In genomic region chr11:84580338-84580737, GRCh38 we compare ENCODE assay signal across 33 cellular contexts.
DNase-seq lines count a peak whose midpoint lies in the region; ATAC-seq, FAIRE-seq and TF ChIP-seq lines count a peak whose summit lies in the region.
"Had no signal": no experiment of that assay in that cellular context is flagged by ENCODE, and none has a peak within 500 bp of the region (broad histone marks: within the 10 kb centered on the region; RNA-seq: fewer than 3 reads in every experiment).

No MANE protein-coding gene starts in this region.

- TF ChIP-seq CTCF in H1 (IDR thresholded peaks at IDR 0.05; ENCODE audit: control extremely low read depth in 1 of 3, insufficient read depth in 1 of 3, low read depth in 1 of 3, low read length in 3 of 3), result 0 out of 4 replicates have a peak, but pooled peaks of 1 of the 3 experiments have one; percentile 9

- no peak overlapping the region for H3K4ac ChIP-seq in H1 (replicated peaks; ENCODE audit: insufficient read length, low read depth, low read length)

- TF ChIP-seq POLR2A in H1 (IDR thresholded peaks at IDR 0.05; ENCODE audit: control extremely low read depth in 1 of 2, low read depth in 2 of 2, low read length in 2 of 2) (no peak), GM12892 (IDR thresholded peaks at IDR 0.05; ENCODE audit: low read depth, low read length) (no peak)

- H3K23ac ChIP-seq in H1 (ENCODE audit: insufficient read length), result no peak overlapping the region

- H3K9me3 ChIP-seq in H1 (ENCODE audit: insufficient read depth in 2 of 2, low read depth in 1 of 2, low read length in 1 of 2), result peaks cover 11% of the 10 kb centered on the region in 2 experiments; a peak in 3 of 4 replicates
- H3K9me3 ChIP-seq: gastrocnemius medialis, pancreas, stomach, thyroid gland, vagina had no signal

- no peak overlapping the region for H2AK5ac ChIP-seq in H1 (ENCODE audit: low read depth, low read length)

- H3K14ac ChIP-seq in H1 (ENCODE audit: insufficient read length), result no peak overlapping the region

- H3K36me3 ChIP-seq in H1 (ENCODE audit: control insufficient read depth in 2 of 4, insufficient read depth in 4 of 4, low read length in 3 of 4), result no peaks in the 10 kb centered on the region
- H3K36me3 ChIP-seq: cardiac muscle cell, gastrocnemius medialis, pancreas, stomach, thyroid gland, vagina had no signal

- CTCF ChIA-PET in H1 (lab: Charles Lee; ENCODE audit: partially characterized antibody), result interaction anchor here (1.3 to 1.6 kb wide), 2 partner anchors 9 to 15 kb away, joined by 4 to 7 read pairs; no protein-coding TSS in a partner anchor

- H2BK12ac ChIP-seq in H1 (ENCODE audit: low read depth, low read length), result no peak overlapping the region

- H2BK5ac ChIP-seq in H1 (ENCODE audit: low read depth, low read length), result no peak overlapping the region

- H3K23me2 ChIP-seq in H1 (ENCODE audit: low read depth, low read length), result no peaks in the 10 kb centered on the region

- H3K4me3 ChIP-seq in H1 (ENCODE audit: extremely low read depth in 1 of 4, insufficient read depth in 2 of 4, low read depth in 3 of 4, low read length in 4 of 4), result no peak overlapping the region
- H3K4me3 ChIP-seq: cardiac muscle cell, gastrocnemius medialis, pancreas, stomach, thyroid gland, vagina had no signal

- no peak overlapping the region for H3K56ac ChIP-seq in H1 (replicated peaks; ENCODE audit: insufficient read length, low read depth, low read length)

- no peak overlapping the region for H4K91ac ChIP-seq in H1 (replicated peaks; ENCODE audit: insufficient read length, low read length)

- no peaks in the 10 kb centered on the region for H3K4me1 ChIP-seq in H1 (replicated peaks in 1 of 4; ENCODE audit: control insufficient read depth in 3 of 4, insufficient read depth in 4 of 4, low read length in 3 of 4)
- H3K4me1 ChIP-seq: gastrocnemius medialis, pancreas, stomach, thyroid gland, vagina had no signal

- WGBS in H1 (ENCODE audit: extremely low coverage in 1 of 2, insufficient coverage in 1 of 2, insufficient read length in 1 of 2, insufficient replicate concordance in 2 of 2, low coverage in 1 of 2, low lambda C conversion rate in 2 of 2, missing lambda C conversion rate in 1 of 2), 2 experiments, result 69% methylated on average over 4 of the region's 4 CpGs; no CpG with 5 or more reads in 1 of the 2 experiments

- no peak overlapping the region for H3K4me2 ChIP-seq in H1 (ENCODE audit: insufficient read depth in 1 of 2, low read depth in 2 of 2, low read length in 2 of 2)

- no peak overlapping the region for H4K5ac ChIP-seq in H1 (ENCODE audit: insufficient read length, low read depth, low read length)

- H3K27me3 ChIP-seq in H1 (replicated peaks in 1 of 4; ENCODE audit: control insufficient read depth in 3 of 4, extremely low read depth in 1 of 4, insufficient read depth in 3 of 4, low read length in 3 of 4), result no peaks in the 10 kb centered on the region
- H3K27me3 ChIP-seq: cardiac muscle cell, gastrocnemius medialis, pancreas, stomach, thyroid gland, vagina had no signal

- no peak for TF ChIP-seq RAD21 in H1 (IDR thresholded peaks at IDR 0.05 in 1 of 2, conservative IDR thresholded peaks at IDR 0.05 in 1 of 2; ENCODE audit: low read depth in 2 of 2, low read length in 2 of 2)

- ATAC-seq in HG03108 (IDR thresholded peaks at IDR 0.05; ENCODE audit: unreplicated experiment), result no peak
- ATAC-seq: activated CD4-positive, alpha-beta T cell treated with anti-CD3 and anti-CD28 coated beads for 36 hours; gastrocnemius medialis; HepG2; pancreas had no signal

- no peak for FAIRE-seq in H1 (lab: Jason Lieb, UNC)
- FAIRE-seq in GM12892 (lab: Jason Lieb, UNC), result no peak
- FAIRE-seq: endometrium, HepG2, pancreas, small intestine had no signal

- H2BK20ac ChIP-seq in H1 (ENCODE audit: low read length), result no peak overlapping the region

- H3K79me2 ChIP-seq in H1 (ENCODE audit: control insufficient read depth in 1 of 2, insufficient read depth in 2 of 2, low read length in 2 of 2), result no peaks in the 10 kb centered on the region

- H4K20me1 ChIP-seq in H1 (replicated peaks in 1 of 2; ENCODE audit: control insufficient read depth in 1 of 2, insufficient read depth in 2 of 2, low read length in 2 of 2), result no peaks in the 10 kb centered on the region

- DNase-seq in NCI-H2227 (lab: John Stamatoyannopoulos, UW; ENCODE audit: unreplicated experiment) (peak; percentile 31), NCI-H2227 treated with DMSO at 0.1 percent for 48 hours (lab: John Stamatoyannopoulos, UW) (no peak), NCI-H774 (lab: John Stamatoyannopoulos, UW) (peak; percentile 81), H1 (ENCODE audit: low read depth in 1 of 2, low spot score in 2 of 2) (no peak), HT-29 (ENCODE audit: low spot score) (no peak), mesenteric fat pad (ENCODE audit: low spot score) (no peak), GM12892 (ENCODE audit: insufficient read length) (no peak)
- DNase-seq: ACHN; activated CD4-positive, alpha-beta T cell treated with anti-CD3 and anti-CD28 coated beads for 36 hours; activated CD8-positive, alpha-beta memory T cell treated with anti-CD3 and anti-CD28 coated beads for 24 hours; activated effector memory CD4-positive, alpha-beta T cell treated with Interleukin-2 at 50 U/mL for 16 hours; aorta; DND-41; gastrocnemius medialis; hypothalamus; Kasumi-1; MV-4-11; NCI-H187 treated with DMSO at 0.1 percent for 48 hours; NCI-H345; NCI-H748 treated with DMSO at 0.1 percent for 48 hours; pancreas; retina; small intestine; stimulated activated CD4-positive, alpha-beta T cell treated with anti-CD3 and anti-CD28 coated beads, Interleukin-1b, Interleukin-23, amount 100 ng/mL, for 48 hours; stimulated activated CD8-positive, alpha-beta memory T cell treated with anti-CD3 and anti-CD28 coated beads, Interleukin-4, amount 100 ng/mL, for 48 hours; stomach; T-helper 2 cell; thyroid gland had no signal

- POLR2A ChIA-PET in H1 (lab: Charles Lee; ENCODE audit: partially characterized antibody), result no interaction called here

- no peak for TF ChIP-seq EP300 in H1 (IDR thresholded peaks at IDR 0.05; ENCODE audit: borderline replicate concordance in 1 of 2, low read depth in 2 of 2, low read length in 2 of 2)

- no peak overlapping the region for H3K9ac ChIP-seq in H1 (replicated peaks in 1 of 4; ENCODE audit: extremely low read depth in 1 of 4, low read depth in 3 of 4, low read length in 3 of 4)

- no peak overlapping the region for H2BK15ac ChIP-seq in H1 (ENCODE audit: low read length)

- H2BK120ac ChIP-seq in H1 (replicated peaks; ENCODE audit: low read depth, low read length), result no peak overlapping the region

- 0 out of 2 replicates have a peak overlapping the region, but pooled peaks have one; percentile 18 for H2AFZ ChIP-seq in H1 (ENCODE audit: low read length)

- no peaks in the 10 kb centered on the region for H3K79me1 ChIP-seq in H1 (ENCODE audit: low read depth, low read length)

- H3K27ac ChIP-seq in H1 (ENCODE audit: low read depth, low read length), result no peak overlapping the region
- H3K27ac ChIP-seq: cardiac muscle cell, gastrocnemius medialis, pancreas, stomach, thyroid gland, vagina had no signal

- H4K8ac ChIP-seq in H1 (ENCODE audit: extremely low read depth, insufficient read depth, low read length), result no peak overlapping the region

- H3K18ac ChIP-seq in H1 (ENCODE audit: extremely low read depth, low read length), result no peak overlapping the region

TF ChIP-seq in H1, 55 proteins besides CTCF, POLR2A, EP300 and RAD21:
- TF ChIP-seq ZNF274 (IDR thresholded peaks at IDR 0.05; ENCODE audit: borderline replicate concordance, extremely low read depth, low read length), result no peak
- TF ChIP-seq SUZ12 (IDR thresholded peaks at IDR 0.05; ENCODE audit: low read length), result no peak
- TF ChIP-seq POLR2AphosphoS5 (IDR thresholded peaks at IDR 0.05; ENCODE audit: low read depth, low read length), result no peak
- TF ChIP-seq ATF3 (IDR thresholded peaks at IDR 0.05; ENCODE audit: insufficient read depth, low read depth, low read length), result no peak
- no peak for TF ChIP-seq CBX8 (IDR thresholded peaks at IDR 0.05; ENCODE audit: borderline replicate concordance, low read depth, low read length)
- no peak for TF ChIP-seq TAF1 (IDR thresholded peaks at IDR 0.05; ENCODE audit: low read depth, low read length)
- TF ChIP-seq JUN (IDR thresholded peaks at IDR 0.05; ENCODE audit: low read depth, low read length), result no peak
- TF ChIP-seq TBP (IDR thresholded peaks at IDR 0.05; ENCODE audit: low read depth, low read length), result no peak
- no peak for TF ChIP-seq BRCA1 (IDR thresholded peaks at IDR 0.05; ENCODE audit: low read depth, low read length)
- no peak for TF ChIP-seq NRF1 (IDR thresholded peaks at IDR 0.05; ENCODE audit: low read depth, low read length)
- TF ChIP-seq RFX5 (IDR thresholded peaks at IDR 0.05; ENCODE audit: borderline replicate concordance, low read depth, low read length), result no peak
- no peak for TF ChIP-seq JUND (IDR thresholded peaks at IDR 0.05; ENCODE audit: low read length)
- no peak for TF ChIP-seq GABPA (IDR thresholded peaks at IDR 0.05; ENCODE audit: borderline replicate concordance, insufficient read depth, low read length)
- no peak for TF ChIP-seq NANOG (IDR thresholded peaks at IDR 0.05; ENCODE audit: insufficient read depth, low read depth, low read length, poor library complexity, severe bottlenecking)

Comparison
In these comparisons a context has a peak if more than half of its experiments do, and no peak if none do; other contexts are left out.
1. DNase-seq: peak in NCI-H2227 (single experiment) and NCI-H774 (single experiment); none in NCI-H2227 treated with DMSO at 0.1 percent for 48 hours (single experiment), H1 (0 of 2), HT-29 (single experiment), mesenteric fat pad (single experiment) and GM12892 (single experiment).